ENCODE assay signal across 11 cellular contexts in genomic region chr10:132193907-132194552, GRCh38. TPM values are rescaled to one million over a fixed set of nuclear protein-coding genes. Genes with fewer than 3 reads are reported as not detected.
A peak's percentile ranks its signal among the peaks of the same experiment; 100 is the strongest.
DNase-seq lines count a peak whose midpoint lies in the region; ATAC-seq and TF ChIP-seq lines count a peak whose summit lies in the region.
"Had no signal": no experiment of that assay in that cellular context is flagged by ENCODE, and none has a peak within 500 bp of the region (broad histone marks: within the 10 kb centered on the region; RNA-seq: fewer than 3 reads in every experiment).

No MANE protein-coding gene starts in this region.

- H3K4me1 ChIP-seq in breast epithelium (no peaks in the 10 kb centered on the region), upper lobe of left lung (no peaks in the 10 kb centered on the region)

- H3K27ac ChIP-seq in breast epithelium (no peak overlapping the region), upper lobe of left lung (no peak overlapping the region)
- H3K27ac ChIP-seq: ovary had no signal

- DNase-seq in MCF 10A (ENCODE audit: unreplicated experiment), result peak; percentile 38
- DNase-seq in breast epithelium (ENCODE audit: low spot score in 2 of 2), result no peak
- DNase-seq in T-helper 17 cell, result no peak
- no peak for DNase-seq in left cardiac atrium
- DNase-seq in upper lobe of left lung, result peak in 1 of 2 donors; percentile 77
- no peak for DNase-seq in NCI-H1436 (lab: John Stamatoyannopoulos, UW)
- DNase-seq: AML-193, GOT3 had no signal

- H3K4me3 Mint-ChIP-seq in MCF 10A (ENCODE audit: unreplicated experiment) (no peak overlapping the region), T-helper 17 cell (no peak overlapping the region)

- no peak for TF ChIP-seq CTCF in MCF 10A (IDR thresholded peaks at IDR 0.05; ENCODE audit: unreplicated experiment)
- TF ChIP-seq CTCF in breast epithelium (IDR thresholded peaks at IDR 0.05), result no peak
- no peak for TF ChIP-seq CTCF in upper lobe of left lung (IDR thresholded peaks at IDR 0.05)

- H3K27me3 Mint-ChIP-seq in MCF 10A (ENCODE audit: insufficient read depth, unreplicated experiment) (peaks cover 2% of the 10 kb centered on the region), T-helper 17 cell (peaks cover 25% of the 10 kb centered on the region)

- ATAC-seq in T-helper 17 cell (peak; percentile 50), left cardiac atrium (peak; percentile 41 to 43), upper lobe of left lung (ENCODE audit: low FRiP score in 2 of 2) (peak; percentile 4 to 28), HG03025 (IDR thresholded peaks at IDR 0.05; ENCODE audit: low FRiP score, unreplicated experiment) (no peak), HG03354 (IDR thresholded peaks at IDR 0.05; ENCODE audit: poor library complexity, severe bottlenecking, unreplicated experiment) (no peak)

- TF ChIP-seq POLR2A in breast epithelium (IDR thresholded peaks at IDR 0.05) (no peak), upper lobe of left lung (IDR thresholded peaks at IDR 0.05) (no peak)

- 76 to 82% methylated on average over 12 to 16 of the region's 21 CpGs for WGBS in upper lobe of left lung, 2 donors

- H3K4me3 ChIP-seq in breast epithelium (no peak overlapping the region), upper lobe of left lung (no peak overlapping the region)
- H3K4me3 ChIP-seq: ovary had no signal

- H3K9me3 Mint-ChIP-seq in MCF 10A (ENCODE audit: unreplicated experiment), result no peaks in the 10 kb centered on the region

- CTCF ChIA-PET in MCF 10A (lab: Yijun Ruan, JAX), result no interaction called here

- TF ChIP-seq EP300 in upper lobe of left lung (IDR thresholded peaks at IDR 0.05), result no peak

- intact Hi-C loops in MCF 10A (cut with micrococcal nuclease) (no loop called here), breast epithelium (cut with DNase I; ENCODE audit: low total_unique reads) (no loop called here), left cardiac atrium (cut with DNase I) (no loop called here)

- H3K4me1 Mint-ChIP-seq in MCF 10A (ENCODE audit: insufficient read depth, unreplicated experiment), result no peaks in the 10 kb centered on the region
- H3K4me1 Mint-ChIP-seq in T-helper 17 cell, result no peaks in the 10 kb centered on the region

- H3K27me3 ChIP-seq in breast epithelium (peaks cover 0 to 2% of the 10 kb centered on the region in 2 donors), upper lobe of left lung (peaks cover 0 to 7% (median under 1%) of the 10 kb centered on the region in 4 donors)
- H3K27me3 ChIP-seq: ovary had no signal

- POLR2A ChIA-PET in MCF 10A (lab: Yijun Ruan, JAX), result no interaction called here

- no peaks in the 10 kb centered on the region for H3K9me3 ChIP-seq in breast epithelium
- no peaks in the 10 kb centered on the region for H3K9me3 ChIP-seq in T-helper 17 cell (ENCODE audit: control insufficient read depth, low read length, poor library complexity, severe bottlenecking)
- no peaks in the 10 kb centered on the region for H3K9me3 ChIP-seq in upper lobe of left lung
- H3K9me3 ChIP-seq: ovary had no signal

- H3K36me3 ChIP-seq in breast epithelium, result no peaks in the 10 kb centered on the region
- H3K36me3 ChIP-seq in upper lobe of left lung, result no peaks in the 10 kb centered on the region
- H3K36me3 ChIP-seq: ovary had no signal

- H3K27ac Mint-ChIP-seq in MCF 10A (ENCODE audit: low read depth, unreplicated experiment) (no peak overlapping the region), T-helper 17 cell (no peak overlapping the region)

- no TSS peak for BruUV-seq in MCF 10A (replicated peaks; lab: Mats Ljungman, UMichigan)

- H3K36me3 Mint-ChIP-seq in MCF 10A (ENCODE audit: insufficient read depth, unreplicated experiment) (no peaks in the 10 kb centered on the region), T-helper 17 cell (ENCODE audit: low read depth) (peaks cover 2% of the 10 kb centered on the region)

RNA-seq across cellular contexts. Expression of gene DPYSL4, which starts 7.3 kb away (rescaled TPM):
- total RNA-seq in MCF 10A (2022), result 0.21 TPM in 1 of 2 replicates, not detected in the other
- total RNA-seq in breast epithelium, result 1 to 10 TPM; 1.9 to 2.3 (median 2.1) TPM
- 1 to 10 TPM in 1 of 2 donors, under 1 TPM in 1; 0.52 to 3.3 TPM for total RNA-seq in T-helper 17 cell
- 1 to 10 TPM; 1.4 to 9.9 TPM for total RNA-seq in left cardiac atrium
- 1 to 10 TPM in 2 of 6 donors, under 1 TPM in 3, not detected in 1; 0.11 to 2.2 (median 0.79) TPM for total RNA-seq in upper lobe of left lung

Comparison
In these comparisons a context has a peak if more than half of its experiments do, and no peak if none do; other contexts are left out.
1. ATAC-seq: peak in T-helper 17 cell (single experiment), left cardiac atrium (2 of 2) and upper lobe of left lung (2 of 2); none in HG03025 (single experiment) and HG03354 (single experiment).